1 cellular context compared by ENCODE assay signal in genomic region chr2:96816836-96817702, GRCh38.
TF ChIP-seq lines count a peak whose summit lies in the region.

No MANE protein-coding gene starts in this region.

TF ChIP-seq in neural cell, 6 proteins besides CTCF, POLR2A, EP300 and RAD21 (continued from another document):
- TF ChIP-seq EZH2 (IDR thresholded peaks at IDR 0.05; ENCODE audit: borderline replicate concordance, insufficient read depth, low read length, poor library complexity, severe bottlenecking) (no peak), SMC3 (conservative IDR thresholded peaks at IDR 0.05; ENCODE audit: poor library complexity) (no peak)
